ENCODE assay signal across 1 cellular context in genomic region chr1:172585861-172586260, GRCh38.
TF ChIP-seq lines count a peak whose summit lies in the region.

No MANE protein-coding gene starts in this region.

TF ChIP-seq in GM23338, 12 proteins besides CTCF, POLR2A, EP300 and RAD21:
- no peak for TF ChIP-seq EZH2phosphoT487 (IDR thresholded peaks at IDR 0.05; ENCODE audit: unreplicated experiment)
- no peak for TF ChIP-seq POLR2AphosphoS5 (IDR thresholded peaks at IDR 0.05; ENCODE audit: low read depth)
